31 cellular contexts compared by ENCODE assay signal in the genomic region with DNA sequence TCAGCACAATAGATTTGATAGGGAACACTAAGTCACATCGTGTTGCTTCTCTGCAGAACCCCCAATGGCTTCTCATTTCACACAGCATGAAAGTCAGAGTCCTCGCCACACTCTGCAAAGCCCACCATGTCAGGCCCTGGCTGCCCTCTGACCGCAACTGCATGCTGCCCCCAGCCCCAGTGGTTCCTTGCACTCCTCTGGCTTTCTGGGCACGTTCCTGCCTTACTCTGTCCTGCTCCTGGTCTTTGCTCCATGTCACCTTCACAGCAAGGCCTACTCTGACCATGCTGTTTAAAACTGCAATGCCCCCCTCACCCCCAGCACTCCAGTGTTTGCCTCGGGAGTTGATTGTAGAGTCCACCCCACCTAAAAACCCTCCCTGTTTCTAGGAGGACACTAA.
"Had no signal": no experiment of that assay in that cellular context is flagged by ENCODE, and none has a peak within 500 bp of the region (broad histone marks: within the 10 kb centered on the region; RNA-seq: fewer than 3 reads in every experiment).

No MANE protein-coding gene starts in this region.

- H3K36me3 Mint-ChIP-seq: activated naive CD8-positive, alpha-beta T cell treated with anti-CD3 and anti-CD28 coated beads for 36 hours; naive thymus-derived CD8-positive, alpha-beta T cell; T-cell had no signal

- H3K27ac ChIP-seq: ascending aorta, epithelial cell of prostate, esophagus squamous epithelium, heart right ventricle, prostate gland, stomach, suprapubic skin, tibial artery had no signal

- H3K36me3 ChIP-seq: prostate gland had no signal

- H3K9me3 Mint-ChIP-seq: activated naive CD4-positive, alpha-beta T cell treated with anti-CD3 and anti-CD28 coated beads for 36 hours; activated naive CD8-positive, alpha-beta T cell treated with anti-CD3 and anti-CD28 coated beads for 36 hours; activated T-helper 1 cell treated with anti-CD3 and anti-CD28 coated beads, Interleukin-12 subunit alpha, Interleukin-12 subunit beta, Interleukin-2, Interleukin-4 antibody, amounts not matched to agents 30 ng/mL and 10 ng/mL and 1 ng/mL, durations not matched to agents 14 hours and 24 hours and 36 hours; brain; naive thymus-derived CD8-positive, alpha-beta T cell; T-cell had no signal

- H3K4me2 ChIP-seq: smooth muscle cell had no signal

- H3K4me1 Mint-ChIP-seq: activated CD4-positive, alpha-beta T cell treated with anti-CD3 and anti-CD28 coated beads for 36 hours; activated naive CD8-positive, alpha-beta T cell treated with anti-CD3 and anti-CD28 coated beads for 36 hours; naive thymus-derived CD8-positive, alpha-beta T cell; stimulated activated naive B cell treated with anti-CD40 and anti-IgM and Interleukin-4, amounts not matched to agents 10 μg/mL and 1 μg/mL and 100 μg/mL, for 72 hours; T-cell had no signal

- H3K27ac Mint-ChIP-seq: activated CD4-positive, alpha-beta T cell treated with anti-CD3 and anti-CD28 coated beads for 36 hours; activated naive CD4-positive, alpha-beta T cell treated with anti-CD3 and anti-CD28 coated beads for 36 hours; activated naive CD8-positive, alpha-beta T cell treated with anti-CD3 and anti-CD28 coated beads for 36 hours; activated T-helper 1 cell treated with anti-CD3 and anti-CD28 coated beads, Interleukin-12 subunit alpha, Interleukin-12 subunit beta, Interleukin-2, Interleukin-4 antibody, amounts not matched to agents 30 ng/mL and 10 ng/mL and 1 ng/mL, durations not matched to agents 14 hours and 24 hours and 36 hours; dendritic cell treated with granulocyte-macrophage colony-stimulating factor and Interleukin-4, amounts not matched to agents 40 ng/mL and 50 ng/mL, for 4 days; naive thymus-derived CD8-positive, alpha-beta T cell; stimulated activated naive B cell treated with anti-CD40 and anti-IgM and Interleukin-4, amounts not matched to agents 10 μg/mL and 1 μg/mL and 100 μg/mL, for 72 hours; T-cell had no signal

- H3K4me1 ChIP-seq: esophagus squamous epithelium, prostate gland, suprapubic skin, tibial artery had no signal

- H3K27me3 ChIP-seq: ascending aorta, esophagus squamous epithelium, heart right ventricle, stomach, suprapubic skin, tibial artery had no signal

- DNase-seq: activated CD4-positive, alpha-beta T cell treated with anti-CD3 and anti-CD28 coated beads for 36 hours; activated CD4-positive, alpha-beta T cell treated with anti-CD3 and anti-CD28 coated beads, Interleukin-2, amount 50 U/mL, for 4 hours; activated CD4-positive, CD25-positive, alpha-beta regulatory T cell; activated CD8-positive, alpha-beta memory T cell treated with anti-CD3 and anti-CD28 coated beads, Interleukin-2, amount 50 U/mL, for 4 hours; activated effector memory CD4-positive, alpha-beta T cell treated with anti-CD3 and anti-CD28 coated beads, Interleukin-2, amount 50 U/mL, for 16 hours; activated naive CD4-positive, alpha-beta T cell treated with anti-CD3 and anti-CD28 coated beads for 36 hours; activated naive CD8-positive, alpha-beta T cell treated with anti-CD3 and anti-CD28 coated beads for 36 hours; activated T-cell treated with anti-CD3 and anti-CD28 coated beads, Interleukin-2, amount 50 U/mL, for 1 hour; caudate nucleus; effector CD4-positive, alpha-beta T cell; esophagus squamous epithelium; foreskin melanocyte; heart right ventricle; left cardiac atrium; mammary epithelial cell; midbrain; naive thymus-derived CD8-positive, alpha-beta T cell; stimulated activated CD4-positive, alpha-beta T cell treated with anti-CD3 and anti-CD28 coated beads, Interleukin-15, amount 100 ng/mL, for 24 hours; stimulated activated CD4-positive, alpha-beta T cell treated with anti-CD3 and anti-CD28 coated beads, Interleukin-2, amount 100 ng/mL, for 24 hours; stimulated activated naive B cell treated with anti-CD40 and anti-IgM and Interleukin-4, amounts not matched to agents 10 μg/mL and 1 μg/mL and 100 μg/mL, for 72 hours; stomach; T-cell had no signal

- H3K4me3 ChIP-seq: ascending aorta, esophagus squamous epithelium, heart right ventricle, prostate gland, smooth muscle cell, stomach, suprapubic skin, tibial artery had no signal

- H3K9me3 ChIP-seq: ascending aorta, esophagus squamous epithelium, heart right ventricle, prostate gland, stomach, suprapubic skin, tibial artery had no signal

- H3K4me3 Mint-ChIP-seq: activated CD4-positive, alpha-beta T cell treated with anti-CD3 and anti-CD28 coated beads for 36 hours; activated naive CD4-positive, alpha-beta T cell treated with anti-CD3 and anti-CD28 coated beads for 36 hours; activated naive CD8-positive, alpha-beta T cell treated with anti-CD3 and anti-CD28 coated beads for 36 hours; activated T-helper 1 cell treated with anti-CD3 and anti-CD28 coated beads, Interleukin-12 subunit alpha, Interleukin-12 subunit beta, Interleukin-2, Interleukin-4 antibody, amounts not matched to agents 30 ng/mL and 10 ng/mL and 1 ng/mL, durations not matched to agents 14 hours and 24 hours and 36 hours; brain; dendritic cell treated with granulocyte-macrophage colony-stimulating factor and Interleukin-4, amounts not matched to agents 40 ng/mL and 50 ng/mL, for 4 days; naive thymus-derived CD8-positive, alpha-beta T cell; stimulated activated naive B cell treated with anti-CD40 and anti-IgM and Interleukin-4, amounts not matched to agents 10 μg/mL and 1 μg/mL and 100 μg/mL, for 72 hours; T-cell had no signal

- H3K27me3 Mint-ChIP-seq: activated CD4-positive, alpha-beta T cell treated with anti-CD3 and anti-CD28 coated beads for 36 hours; activated naive CD8-positive, alpha-beta T cell treated with anti-CD3 and anti-CD28 coated beads for 36 hours; brain; dendritic cell treated with granulocyte-macrophage colony-stimulating factor and Interleukin-4, amounts not matched to agents 40 ng/mL and 50 ng/mL, for 4 days; stimulated activated naive B cell treated with anti-CD40 and anti-IgM and Interleukin-4, amounts not matched to agents 10 μg/mL and 1 μg/mL and 100 μg/mL, for 72 hours had no signal
